7 cellular contexts compared by ENCODE assay signal in the genomic region with DNA sequence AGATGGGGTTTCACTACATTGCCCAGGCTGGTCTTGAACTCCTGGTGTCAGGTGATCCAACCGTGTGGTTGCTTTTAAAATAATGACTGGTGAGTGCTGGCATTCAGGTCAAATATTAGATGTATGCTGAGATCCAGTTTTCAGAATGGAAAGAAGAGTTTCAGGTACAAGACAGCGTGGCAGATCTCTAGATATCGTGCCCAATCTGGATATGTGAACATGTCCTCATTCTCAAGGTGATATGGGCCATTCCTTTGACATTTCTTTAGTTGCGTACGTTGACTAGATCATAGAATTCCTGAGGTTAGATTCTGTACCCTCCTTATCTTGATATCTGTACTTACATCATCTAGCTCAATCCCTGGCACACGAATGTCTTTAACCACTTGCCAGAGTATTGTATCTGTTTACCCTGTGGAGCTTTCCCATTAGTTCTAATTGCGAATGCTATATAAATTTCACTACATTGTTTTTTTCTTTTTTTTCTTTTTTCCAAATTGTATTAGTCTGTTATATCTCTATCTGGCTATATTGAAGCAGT.
"Had no signal": no experiment of that assay in that cellular context is flagged by ENCODE, and none has a peak within 500 bp of the region (broad histone marks: within the 10 kb centered on the region; RNA-seq: fewer than 3 reads in every experiment).

No MANE protein-coding gene starts in this region.

- DNase-seq: activated CD4-positive, CD25-positive, alpha-beta regulatory T cell treated with anti-CD3 and anti-CD28 coated beads, Interleukin-2, amount 50 U/mL, for 72 hours; activated naive CD8-positive, alpha-beta T cell treated with anti-CD3 and anti-CD28 coated beads, Interleukin-2, amount 10 ng/mL, durations not matched to agents 7 days and 5 days; aorta; dorsolateral prefrontal cortex; erythroblast; lower lobe of right lung; T1000 had no signal

- H3K4me3 ChIP-seq: dorsolateral prefrontal cortex, lower lobe of right lung had no signal

- H3K27ac ChIP-seq: dorsolateral prefrontal cortex, lower lobe of right lung had no signal

- H3K36me3 ChIP-seq: lower lobe of right lung had no signal

- H3K9me3 ChIP-seq: lower lobe of right lung had no signal

- H3K27me3 ChIP-seq: dorsolateral prefrontal cortex had no signal
